Comparison of ENCODE assay signal across 10 cellular contexts in genomic region chr7:75945297-75946168, GRCh38. TPM values are rescaled to one million over a fixed set of nuclear protein-coding genes. Genes with fewer than 3 reads are reported as not detected.
A peak's percentile ranks its signal among the peaks of the same experiment; 100 is the strongest.
DNase-seq lines count a peak whose midpoint lies in the region; ATAC-seq, FAIRE-seq and TF ChIP-seq lines count a peak whose summit lies in the region.
"Had no signal": no experiment of that assay in that cellular context is flagged by ENCODE, and none has a peak within 500 bp of the region (broad histone marks: within the 10 kb centered on the region; RNA-seq: fewer than 3 reads in every experiment).

No MANE protein-coding gene starts in this region.

- BruUV-seq in A673 (replicated peaks; lab: Mats Ljungman, UMichigan) (no TSS peak), K562 (replicated peaks; lab: Mats Ljungman, UMichigan) (no TSS peak)

- no peak for TF ChIP-seq POLR2A in K562 (conservative IDR thresholded peaks at IDR 0.05)

- peak overlapping the region; percentile 23 for H3K27ac ChIP-seq in A673 (ENCODE audit: low read depth, low read length, poor library complexity, severe bottlenecking)
- H3K27ac ChIP-seq in K562 (ENCODE audit: extremely low read depth, low read depth, low read length) = no peak overlapping the region

- no peaks in the 10 kb centered on the region for H3K4me1 ChIP-seq in A673 (ENCODE audit: insufficient read depth, low read length, poor library complexity, severe bottlenecking)
- H3K4me1 ChIP-seq in K562 (replicated peaks in 1 of 2; ENCODE audit: control insufficient read depth in 2 of 2, insufficient read depth in 2 of 2, low read length in 2 of 2) = peaks cover 0 to 20% of the 10 kb centered on the region in 2 experiments; a peak in 4 of 5 replicates

- H3K9me3 ChIP-seq in A673 (ENCODE audit: low read depth, low read length, poor library complexity, severe bottlenecking) = no peaks in the 10 kb centered on the region
- H3K9me3 ChIP-seq in K562 (replicated peaks; ENCODE audit: control insufficient read depth, insufficient read depth, low read depth, low read length) = no peaks in the 10 kb centered on the region

- no peak overlapping the region for H3K9ac ChIP-seq in K562 (ENCODE audit: insufficient read depth in 1 of 2, low read depth in 2 of 2, low read length in 2 of 2)

- TF ChIP-seq EP300 in K562 (IDR thresholded peaks at IDR 0.05; ENCODE audit: low read length) = peak; percentile 21; the same call in 1 of the 2 replicates

- no peaks in the 10 kb centered on the region for H3K36me3 ChIP-seq in A673 (ENCODE audit: insufficient read depth, low read length, poor library complexity, severe bottlenecking)
- H3K36me3 ChIP-seq in K562 (ENCODE audit: control insufficient read depth, insufficient read depth, low read length) = peaks cover 14% of the 10 kb centered on the region; the same call in 2 of the 3 replicates

- in situ Hi-C loops in K562 (cut with MboI) = no loop called here

- H3K9me1 ChIP-seq in K562 (ENCODE audit: control insufficient read depth, insufficient read depth, low read length) = peaks cover 5% of the 10 kb centered on the region

- peak; percentile 22 to 66; a peak in 3 of 4 replicates for TF ChIP-seq RAD21 in K562 (CRISPR knock-in tag; conservative IDR thresholded peaks at IDR 0.05 in 1 of 2, IDR thresholded peaks at IDR 0.05 in 1 of 2)

- H3K4me3 ChIP-seq in A673 (ENCODE audit: low read depth, low read length, poor library complexity, severe bottlenecking) (no peak overlapping the region), K562 (no peak overlapping the region)

- POLR2A ChIA-PET in A673 (lab: Charles Lee; ENCODE audit: low non-redundant PET) = no interaction called here
- POLR2A ChIA-PET in K562 (lab: Yijun Ruan, JAX) = interaction anchor here (0.6 to 1.3 kb wide), 5 partner anchors 9 to 97 kb away, joined by 3 to 6 read pairs (median 3); no protein-coding TSS in a partner anchor

- no peak for DNase-seq in A673 (ENCODE audit: low spot score)
- DNase-seq in HPDE6-E6E7 (ENCODE audit: extremely low spot score) = peak; percentile 53
- DNase-seq in K562 (ENCODE audit: extremely low read depth in 1 of 4, low spot score in 3 of 4) = peak; percentile 35 to 61 (median 52)
- peak; percentile 76 for DNase-seq in left kidney (ENCODE audit: low read depth, low spot score)
- DNase-seq in HuH-7.5 (ENCODE audit: low spot score) = no peak
- no peak for DNase-seq in NCI-H1105 (lab: John Stamatoyannopoulos, UW)
- DNase-seq in activated CD4-positive, CD25-positive, alpha-beta regulatory T cell (lab: John Stamatoyannopoulos, UW) = no peak
- DNase-seq: naive B cell, NCI-H2227 treated with DMSO at 0.1 percent for 48 hours had no signal

- WGBS in K562 (ENCODE audit: insufficient coverage, low coverage, missing lambda C conversion rate) = 40% methylated on average over 8 of the region's 8 CpGs

- H2AFZ ChIP-seq in K562 (ENCODE audit: low read depth, low read length) = no peak overlapping the region

- CTCF ChIA-PET in A673 (lab: Charles Lee) (no interaction called here), K562 (lab: Yijun Ruan, JAX; ENCODE audit: low intra/inter-chr PET ratio) (interaction anchor here (0.7 kb wide), 1 partner anchor 75 kb away, joined by 3 read pairs; no protein-coding TSS in a partner anchor)

- H3K27me3 ChIP-seq in A673 (replicated peaks; ENCODE audit: insufficient read depth, low read depth, low read length, poor library complexity) (no peaks in the 10 kb centered on the region), K562 (ENCODE audit: control insufficient read depth in 2 of 2, insufficient read depth in 2 of 2, low read length in 2 of 2) (no peaks in the 10 kb centered on the region)

- peak; percentile 81 for FAIRE-seq in K562 (lab: Jason Lieb, UNC)

- peaks cover 9% of the 10 kb centered on the region; the same call in 1 of the 2 replicates for H4K20me1 ChIP-seq in K562 (replicated peaks; ENCODE audit: control insufficient read depth, insufficient read depth, low read length)

- intact Hi-C loops in A673 (cut with micrococcal nuclease; ENCODE audit: unreplicated experiment) = no loop called here
- intact Hi-C loops in K562 (cut with micrococcal nuclease) = loop anchor here (5.0 kb wide), 1 partner anchor 77 kb away; no protein-coding TSS in a partner anchor

- no peak overlapping the region for H3K4me2 ChIP-seq in K562 (ENCODE audit: insufficient read depth, low read length)

- ATAC-seq in K562 (peak; percentile 98), HG03460 (IDR thresholded peaks at IDR 0.05; ENCODE audit: unreplicated experiment) (no peak)

- TF ChIP-seq CTCF in A673 (conservative IDR thresholded peaks at IDR 0.05; ENCODE audit: low read depth, low read length) (no peak), K562 (IDR thresholded peaks at IDR 0.05 in 2 of 3, conservative IDR thresholded peaks at IDR 0.05 in 1 of 3; ENCODE audit: insufficient read depth in 2 of 3, low read depth in 1 of 3, low read length in 3 of 3) (peak; percentile 38 to 47 (median 42); a peak in 5 of 6 replicates)

- peaks cover 24% of the 10 kb centered on the region for H3K79me2 ChIP-seq in K562 (ENCODE audit: control insufficient read depth, insufficient read depth, low read length)

TF ChIP-seq in K562, 482 proteins besides CTCF, POLR2A, EP300 and RAD21 (continues in another document):
- peak; percentile 74; the same call in 1 of the 2 replicates for TF ChIP-seq SMARCA4 (IDR thresholded peaks at IDR 0.05)
- TF ChIP-seq BACH1 (tag; IDR thresholded peaks at IDR 0.05) = peak; percentile 56; the same call in 1 of the 2 replicates
- TF ChIP-seq ZFP1 (CRISPR knock-in tag; IDR thresholded peaks at IDR 0.05) = no peak
- 0 out of 2 replicates have a peak, but pooled peaks have one; percentile 1 for TF ChIP-seq GATAD2A (IDR thresholded peaks at IDR 0.05)
- no peak for TF ChIP-seq ETV5 (CRISPR knock-in tag; IDR thresholded peaks at IDR 0.05; ENCODE audit: low read depth)
- 0 out of 2 replicates have a peak, but pooled peaks have one; percentile 19 for TF ChIP-seq TRIM28 (IDR thresholded peaks at IDR 0.05)
- TF ChIP-seq ARNT (IDR thresholded peaks at IDR 0.05) = peak in 1 of 2 experiments; percentile 15; a peak in 1 of 4 replicates
- TF ChIP-seq MYNN (IDR thresholded peaks at IDR 0.05) = no peak
- no peak for TF ChIP-seq MYNN (CRISPR knock-in tag; IDR thresholded peaks at IDR 0.05)
- peak; percentile 64; the same call in 1 of the 2 replicates for TF ChIP-seq DPF2 (IDR thresholded peaks at IDR 0.05)
- peak in 1 of 2 experiments; percentile 20; a peak in 1 of 4 replicates for TF ChIP-seq TBL1XR1 (IDR thresholded peaks at IDR 0.05; ENCODE audit: low read length in 2 of 2)
- TF ChIP-seq OTX1 (CRISPR knock-in tag; IDR thresholded peaks at IDR 0.05) = 0 out of 2 replicates have a peak, but pooled peaks have one; percentile 3

RNA-seq across cellular contexts. Expression of gene POR, which starts 30.6 kb away (rescaled TPM):
- total RNA-seq in A673 (2021) (99.3 and 104 TPM in 2 replicates), K562 (2014; rRNA removed) (137 and 192 TPM in 2 replicates), K562 (2014; rRNA removed; fragmentation: Illumina TruSeq; extraction: Trizol) (36.0 and 53.7 TPM in 2 replicates), K562 (2015; rRNA removed; fragmentation: Illumina TruSeq; extraction: Trizol) (40.8 and 42.0 TPM in 2 replicates), K562 (2021) (138 and 142 TPM in 2 replicates)
- total RNA-seq in K562 (2011; cell fraction: chromatin; rRNA removed; ENCODE audit: low replicate concordance) = 102 and 236 TPM in 2 replicates
- total RNA-seq in K562 (2011; cell fraction: nucleolus; rRNA removed) = 297 and 329 TPM in 2 replicates
- 126 and 148 TPM in 2 replicates for total RNA-seq in K562 (2011; cell fraction: nucleoplasm; rRNA removed)
- polyA plus RNA-seq in K562 (2011; rRNA removed) (33.8 and 51.7 TPM in 2 replicates), K562 (2014; fragmentation: Illumina TruSeq; extraction: Trizol) (75.6 and 89.8 TPM in 2 replicates), K562 (2014; fragmentation: Nextera tagmentation; extraction: Ambion mirVana) (10 to 100 TPM in 1 of 2 experiments, 1 to 10 TPM in 1; 4.7 to 10.6 TPM), K562 (2014; rRNA removed) (67.5 and 76.6 TPM in 2 replicates)
- 42.7 and 139 TPM in 2 replicates for polyA plus RNA-seq in K562 (2011; cell fraction: cytosol; rRNA removed)
- polyA plus RNA-seq in K562 (2011; cell fraction: nucleus; rRNA removed) = 158 and 263 TPM in 2 replicates
- 72.0 and 103 TPM in 2 replicates for polyA plus RNA-seq in K562 (2012)
- polyA minus RNA-seq in K562 (2011; rRNA and poly(A)+ RNA removed) = 24.0 and 27.0 TPM in 2 replicates
- polyA minus RNA-seq in K562 (2011; cell fraction: cytosol; rRNA and poly(A)+ RNA removed) = 76.6 and 85.5 TPM in 2 replicates
- 41.2 and 50.2 TPM in 2 replicates for polyA minus RNA-seq in K562 (2011; cell fraction: nucleus; rRNA and poly(A)+ RNA removed)

RNA-seq across cellular contexts. Expression of gene TMEM120A, which starts 48.9 kb away (rescaled TPM):
- total RNA-seq in A673 (2021) (18.7 and 18.9 TPM in 2 replicates), K562 (2014; rRNA removed) (22.4 and 22.9 TPM in 2 replicates), K562 (2014; rRNA removed; fragmentation: Illumina TruSeq; extraction: Trizol) (19.5 and 19.6 TPM in 2 replicates), K562 (2015; rRNA removed; fragmentation: Illumina TruSeq; extraction: Trizol) (13.6 and 17.4 TPM in 2 replicates), K562 (2021) (33.8 and 36.4 TPM in 2 replicates)
- 42.3 and 121 TPM in 2 replicates for total RNA-seq in K562 (2011; cell fraction: chromatin; rRNA removed; ENCODE audit: low replicate concordance)
- total RNA-seq in K562 (2011; cell fraction: nucleolus; rRNA removed) = 148 and 154 TPM in 2 replicates
- total RNA-seq in K562 (2011; cell fraction: nucleoplasm; rRNA removed) = 96.3 and 113 TPM in 2 replicates
- polyA plus RNA-seq in K562 (2011; rRNA removed) (90.2 and 90.5 TPM in 2 replicates), K562 (2014; fragmentation: Illumina TruSeq; extraction: Trizol) (32.1 and 39.5 TPM in 2 replicates), K562 (2014; fragmentation: Nextera tagmentation; extraction: Ambion mirVana) (1 to 10 TPM; 2.3 to 8.3 TPM), K562 (2014; rRNA removed) (33.5 and 43.5 TPM in 2 replicates)
- 62.7 and 83.5 TPM in 2 replicates for polyA plus RNA-seq in K562 (2011; cell fraction: cytosol; rRNA removed)
- 144 and 164 TPM in 2 replicates for polyA plus RNA-seq in K562 (2011; cell fraction: nucleus; rRNA removed)
- polyA plus RNA-seq in K562 (2012) = 29.1 and 72.7 TPM in 2 replicates
- 60.9 and 82.0 TPM in 2 replicates for polyA minus RNA-seq in K562 (2011; rRNA and poly(A)+ RNA removed)
- 20.2 and 33.1 TPM in 2 replicates for polyA minus RNA-seq in K562 (2011; cell fraction: cytosol; rRNA and poly(A)+ RNA removed)
- polyA minus RNA-seq in K562 (2011; cell fraction: nucleus; rRNA and poly(A)+ RNA removed) = 16.0 and 22.0 TPM in 2 replicates

Comparison
In these comparisons a context has a peak if more than half of its experiments do, and no peak if none do; other contexts are left out.
1. DNase-seq: peak in HPDE6-E6E7 (single experiment), K562 (4 of 4) and left kidney (single experiment); none in A673 (single experiment), HuH-7.5 (single experiment), NCI-H1105 (single experiment) and activated CD4-positive, CD25-positive, alpha-beta regulatory T cell (0 of 4).